ENCODE assay signal across 8 cellular contexts in the genomic region with DNA sequence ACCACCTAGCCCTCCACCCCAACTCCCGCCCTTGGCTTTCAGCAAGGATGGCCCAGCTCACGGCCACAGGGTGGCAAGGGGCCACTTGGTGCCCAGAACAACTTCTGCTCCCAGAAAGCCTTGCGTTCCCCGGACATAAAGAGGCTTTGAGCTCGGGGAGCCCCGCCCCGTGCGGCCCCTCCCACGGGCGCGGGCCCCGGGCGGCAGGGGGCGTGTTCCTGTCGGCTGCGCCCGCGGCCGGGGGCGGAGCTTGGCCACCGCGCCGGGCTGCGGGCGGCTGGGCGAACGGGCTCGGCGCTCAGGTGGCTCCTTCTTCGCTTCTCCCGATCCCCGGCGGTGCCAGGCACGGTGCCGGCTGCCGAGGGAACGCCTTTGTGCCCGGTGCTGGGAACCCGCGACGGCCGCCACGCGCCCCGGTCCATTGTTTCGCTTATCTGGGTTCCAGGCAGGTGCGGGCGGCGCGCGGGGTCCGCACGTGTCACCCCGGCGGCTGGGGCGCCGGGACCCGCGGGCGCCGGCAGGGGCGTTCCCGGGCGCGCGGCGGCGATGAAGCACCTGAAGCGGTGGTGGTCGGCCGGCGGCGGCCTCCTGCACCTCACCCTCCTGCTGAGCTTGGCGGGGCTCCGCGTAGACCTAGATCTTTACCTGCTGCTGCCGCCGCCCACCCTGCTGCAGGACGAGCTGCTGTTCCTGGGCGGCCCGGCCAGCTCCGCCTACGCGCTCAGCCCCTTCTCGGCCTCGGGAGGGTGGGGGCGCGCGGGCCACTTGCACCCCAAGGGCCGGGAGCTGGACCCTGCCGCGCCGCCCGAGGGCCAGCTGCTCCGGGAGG. TPM values are rescaled to one million over a fixed set of nuclear protein-coding genes. Genes with fewer than 3 reads are reported as not detected.
DNase-seq lines count a peak whose midpoint lies in the region; ATAC-seq, FAIRE-seq and TF ChIP-seq lines count a peak whose summit lies in the region.

A gene with protein sequence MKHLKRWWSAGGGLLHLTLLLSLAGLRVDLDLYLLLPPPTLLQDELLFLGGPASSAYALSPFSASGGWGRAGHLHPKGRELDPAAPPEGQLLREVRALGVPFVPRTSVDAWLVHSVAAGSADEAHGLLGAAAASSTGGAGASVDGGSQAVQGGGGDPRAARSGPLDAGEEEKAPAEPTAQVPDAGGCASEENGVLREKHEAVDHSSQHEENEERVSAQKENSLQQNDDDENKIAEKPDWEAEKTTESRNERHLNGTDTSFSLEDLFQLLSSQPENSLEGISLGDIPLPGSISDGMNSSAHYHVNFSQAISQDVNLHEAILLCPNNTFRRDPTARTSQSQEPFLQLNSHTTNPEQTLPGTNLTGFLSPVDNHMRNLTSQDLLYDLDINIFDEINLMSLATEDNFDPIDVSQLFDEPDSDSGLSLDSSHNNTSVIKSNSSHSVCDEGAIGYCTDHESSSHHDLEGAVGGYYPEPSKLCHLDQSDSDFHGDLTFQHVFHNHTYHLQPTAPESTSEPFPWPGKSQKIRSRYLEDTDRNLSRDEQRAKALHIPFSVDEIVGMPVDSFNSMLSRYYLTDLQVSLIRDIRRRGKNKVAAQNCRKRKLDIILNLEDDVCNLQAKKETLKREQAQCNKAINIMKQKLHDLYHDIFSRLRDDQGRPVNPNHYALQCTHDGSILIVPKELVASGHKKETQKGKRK (plus strand): TSS at position 246 of the 829 bp plus-strand sequence. CDS start 301 bp downstream, at position 547.

- no peaks in the 10 kb centered on the region for H3K9me3 Mint-ChIP-seq in activated CD4-positive, alpha-beta T cell treated with anti-CD3 and anti-CD28 coated beads for 36 hours (ENCODE audit: low read depth)

- H3K4me3 ChIP-seq in AG09309 (ENCODE audit: control insufficient read depth, low read depth, low read length): peak within 1 kb of the TSS; percentile 26
- peak within 1 kb of the TSS; percentile 66 for H3K4me3 ChIP-seq in colonic mucosa
- H3K4me3 ChIP-seq in HepG2 (replicated peaks in 1 of 3; ENCODE audit: insufficient read depth in 1 of 3, low read depth in 2 of 3, low read length in 3 of 3): peak within 1 kb of the TSS; percentile 58 to 72 (median 70)

- peak within 1 kb of the TSS; percentile 93 for H3K4me3 Mint-ChIP-seq in activated CD4-positive, alpha-beta T cell treated with anti-CD3 and anti-CD28 coated beads for 36 hours

- H3K36me3 Mint-ChIP-seq in activated CD4-positive, alpha-beta T cell treated with anti-CD3 and anti-CD28 coated beads for 36 hours (ENCODE audit: low read depth): peaks cover 16% of the 10 kb centered on the region

- H3K36me3 ChIP-seq in colonic mucosa (no peaks in the 10 kb centered on the region), HepG2 (replicated peaks in 1 of 2; ENCODE audit: control insufficient read depth in 1 of 2, insufficient read depth in 2 of 2, low read length in 2 of 2) (no peaks in the 10 kb centered on the region)

- H3K27me3 ChIP-seq in colonic mucosa: no peaks in the 10 kb centered on the region
- H3K27me3 ChIP-seq in HepG2 (ENCODE audit: control insufficient read depth in 1 of 2, insufficient read depth in 2 of 2, low read length in 2 of 2): peaks cover 0 to 13% of the 10 kb centered on the region in 2 experiments; a peak in 3 of 5 replicates

- WGBS in HepG2 (ENCODE audit: low lambda C conversion rate): 0% methylated on average over 11 of the region's 95 CpGs

- H3K4me1 ChIP-seq in colonic mucosa: peaks cover 3% of the 10 kb centered on the region
- H3K4me1 ChIP-seq in HepG2 (ENCODE audit: insufficient read depth, low read length): peaks cover 53% of the 10 kb centered on the region

- TF ChIP-seq POLR2A in HepG2 (IDR thresholded peaks at IDR 0.05; ENCODE audit: insufficient read depth in 1 of 2, low read depth in 2 of 2, low read length in 2 of 2): peak; percentile 34 to 69; a peak in 3 of 4 replicates

- POLR2A ChIA-PET in activated CD4-positive, alpha-beta T cell treated with anti-CD3 and anti-CD28 coated beads for 36 hours (lab: Charles Lee): interaction anchor here (0.6 to 1.9 kb wide), 9 partner anchors 15 to 142 kb away, joined by 3 to 19 read pairs (median 10); partner anchors contain the start of gene CBX3
- POLR2A ChIA-PET in HepG2 (lab: Yijun Ruan, JAX): interaction anchor here (0.8 to 2.4 kb wide), 8 partner anchors 9 to 200 kb away, joined by 3 to 36 read pairs (median 5); partner anchors contain the start of genes CBX3 and HNRNPA2B1

- in situ Hi-C loops in HepG2 (cut with HindIII; ENCODE audit: extremely low pct_ligation_motif_present, low pct_unique_long_range_greater_than_20kb): no loop called here

- DNase-seq in AG09309 (ENCODE audit: low read depth): no peak
- peak; percentile 61 for DNase-seq in NCI-H345 treated with DMSO at 0.1 percent for 48 hours (lab: John Stamatoyannopoulos, UW; ENCODE audit: unreplicated experiment)
- peak; percentile 91 for DNase-seq in activated CD4-positive, alpha-beta T cell treated with anti-CD3 and anti-CD28 coated beads for 36 hours
- DNase-seq in colonic mucosa: peak; percentile 92
- peak; percentile 76 for DNase-seq in HepG2 (ENCODE audit: low spot score)
- peak; percentile 76 for DNase-seq in stimulated activated CD4-positive, alpha-beta T cell treated with anti-CD3 and anti-CD28 coated beads, Interleukin-2, amount 100 ng/mL, for 4 hours (ENCODE audit: low read depth)

- ATAC-seq in GM18907 (IDR thresholded peaks at IDR 0.05; ENCODE audit: unreplicated experiment) (peak; percentile 68), HG03135 (IDR thresholded peaks at IDR 0.05; ENCODE audit: unreplicated experiment) (peak; percentile 73), HepG2 (peak; percentile 83)
- peak; percentile 68 for ATAC-seq in activated CD4-positive, alpha-beta T cell treated with anti-CD3 and anti-CD28 coated beads for 36 hours

- no peak for FAIRE-seq in HepG2 (lab: Jason Lieb, UNC)

- CTCF ChIA-PET in activated CD4-positive, alpha-beta T cell treated with anti-CD3 and anti-CD28 coated beads for 36 hours (lab: Charles Lee): interaction anchor here (0.6 to 3.3 kb wide), 9 partner anchors 14 to 1013 kb away, joined by 3 to 21 read pairs (median 6); partner anchors contain the start of genes CBX3 and HOXA9
- CTCF ChIA-PET in HepG2 (lab: Yijun Ruan, JAX; ENCODE audit: low intra/inter-chr PET ratio, low total read pairs): no interaction called here

- H3K9ac ChIP-seq in colonic mucosa (ENCODE audit: low read depth in 2 of 2, low read length in 2 of 2): peak within 1 kb of the TSS; percentile 76 to 85
- peak within 1 kb of the TSS; percentile 54 for H3K9ac ChIP-seq in HepG2 (ENCODE audit: insufficient read depth, low read depth, low read length)

- peaks cover 52% of the 10 kb centered on the region for H3K4me1 Mint-ChIP-seq in activated CD4-positive, alpha-beta T cell treated with anti-CD3 and anti-CD28 coated beads for 36 hours

- intact Hi-C loops in activated CD4-positive, alpha-beta T cell treated with anti-CD3 and anti-CD28 coated beads for 36 hours (cut with DNase I, micrococcal nuclease): loop anchor here in 1 of 2 experiments (1.0 to 5.0 kb wide), 6 partner anchors 49 to 290 kb away; partner anchors contain the start of gene CBX3
- intact Hi-C loops in colonic mucosa (cut with DNase I): no loop called here
- intact Hi-C loops in HepG2 (cut with micrococcal nuclease; ENCODE audit: unreplicated experiment): loop anchor here (2.0 to 10.0 kb wide), 2 partner anchors 47 to 57 kb away; no protein-coding TSS in a partner anchor

- TF ChIP-seq CTCF in AG09309 (IDR thresholded peaks at IDR 0.05; ENCODE audit: control insufficient read depth, insufficient read depth, low read depth, low read length, missing control alignments) (no peak), colonic mucosa (IDR thresholded peaks at IDR 0.05) (no peak), HepG2 (CRISPR knock-in tag; IDR thresholded peaks at IDR 0.05) (peak; percentile 48; the same call in 1 of the 2 replicates)

- H3K27ac Mint-ChIP-seq in activated CD4-positive, alpha-beta T cell treated with anti-CD3 and anti-CD28 coated beads for 36 hours: peak within 1 kb of the TSS; percentile 97

- H3K4me2 ChIP-seq in HepG2 (ENCODE audit: low read depth, low read length): peak within 1 kb of the TSS; percentile 81

- H4K20me1 ChIP-seq in HepG2 (ENCODE audit: insufficient read depth, low read length): no peaks in the 10 kb centered on the region

- peak within 1 kb of the TSS; percentile 55 for H3K27ac ChIP-seq in colonic mucosa
- no peak within 1 kb of the TSS for H3K27ac ChIP-seq in HepG2 (ENCODE audit: extremely low read length, insufficient read depth, low read length)

- no peak for TF ChIP-seq EP300 in HepG2 (IDR thresholded peaks at IDR 0.05; ENCODE audit: low read depth in 2 of 2, low read length in 2 of 2)
- TF ChIP-seq EP300 in HepG2 (CRISPR knock-in tag; IDR thresholded peaks at IDR 0.05; ENCODE audit: borderline replicate concordance): no peak

- no peaks in the 10 kb centered on the region for H3K79me2 ChIP-seq in HepG2 (ENCODE audit: insufficient read depth, low read length)

- BruUV-seq in HepG2 (replicated peaks; lab: Mats Ljungman, UMichigan): no TSS peak

- peak; percentile 19 for TF ChIP-seq RAD21 in HepG2 (CRISPR knock-in tag; IDR thresholded peaks at IDR 0.05)

- H3K9me3 ChIP-seq in colonic mucosa: no peaks in the 10 kb centered on the region
- no peaks in the 10 kb centered on the region for H3K9me3 ChIP-seq in HepG2 (ENCODE audit: low read length)

- H3K27me3 Mint-ChIP-seq in activated CD4-positive, alpha-beta T cell treated with anti-CD3 and anti-CD28 coated beads for 36 hours: no peaks in the 10 kb centered on the region

- no peak within 1 kb of the TSS for H2AFZ ChIP-seq in HepG2 (ENCODE audit: low read length)

RNA-seq across cellular contexts. Expression of the gene that starts here (rescaled TPM):
- total RNA-seq in activated CD4-positive, alpha-beta T cell treated with anti-CD3 and anti-CD28 coated beads for 36 hours: 10 to 100 TPM; 19.9 to 23.8 TPM
- 10 to 100 TPM; 12.0 to 13.0 TPM for total RNA-seq in colonic mucosa
- total RNA-seq in HepG2 (2016; rRNA removed; fragmentation: Illumina TruSeq; extraction: Trizol): 8.8 and 19.4 TPM in 2 replicates
- total RNA-seq in HepG2 (2016; cell fraction: cytosol; rRNA removed; fragmentation: Illumina TruSeq; extraction: Trizol; ENCODE audit: low read depth): 0.53 and 1.2 TPM in 2 replicates
- total RNA-seq in HepG2 (2016; cell fraction: insoluble cytoplasmic fraction; rRNA removed; fragmentation: Illumina TruSeq; extraction: Trizol): 9.2 and 13.8 TPM in 2 replicates
- total RNA-seq in HepG2 (2016; cell fraction: membrane; rRNA removed; fragmentation: Illumina TruSeq; extraction: Trizol): 2.0 and 3.5 TPM in 2 replicates
- 13.7 and 26.6 TPM in 2 replicates for total RNA-seq in HepG2 (2016; cell fraction: nucleus; rRNA removed; fragmentation: Illumina TruSeq; extraction: Trizol)
- polyA plus RNA-seq in HepG2 (2011; rRNA removed): 8.9 and 11.4 TPM in 2 replicates
- 4.1 and 7.8 TPM in 2 replicates for polyA plus RNA-seq in HepG2 (2011; cell fraction: cytosol; rRNA removed)
- 1.6 and 2.1 TPM in 2 replicates for polyA plus RNA-seq in HepG2 (2011; cell fraction: nucleus; rRNA removed)
- polyA plus RNA-seq in HepG2 (2012): 10.7 and 12.2 TPM in 2 replicates
- polyA plus RNA-seq in HepG2 (2016; cell fraction: cytosol; fragmentation: Illumina TruSeq; extraction: Trizol; ENCODE audit: low read depth): 0.64 and 0.67 TPM in 2 replicates
- polyA plus RNA-seq in HepG2 (2016; cell fraction: insoluble cytoplasmic fraction; fragmentation: Illumina TruSeq; extraction: Trizol; ENCODE audit: low read depth): 8.0 and 8.2 TPM in 2 replicates
- polyA plus RNA-seq in HepG2 (2016; cell fraction: membrane; fragmentation: Illumina TruSeq; extraction: Trizol; ENCODE audit: low read depth): 1.1 and 1.3 TPM in 2 replicates
- 19.6 and 24.6 TPM in 2 replicates for polyA plus RNA-seq in HepG2 (2016; cell fraction: nucleus; fragmentation: Illumina TruSeq; extraction: Trizol; ENCODE audit: insufficient read depth, low read depth)
- polyA minus RNA-seq in HepG2 (2011; rRNA and poly(A)+ RNA removed; ENCODE audit: low replicate concordance): 0.07 and 5.9 TPM in 2 replicates
- polyA minus RNA-seq in HepG2 (2011; cell fraction: cytosol; rRNA and poly(A)+ RNA removed): 7.8 and 8.8 TPM in 2 replicates
- 3.7 and 7.1 TPM in 2 replicates for polyA minus RNA-seq in HepG2 (2011; cell fraction: nucleus; rRNA and poly(A)+ RNA removed)
